ENCODE assay signal across 19 cellular contexts in genomic region chr1:212132040-212132439, GRCh38.
DNase-seq lines count a peak whose midpoint lies in the region; ATAC-seq and TF ChIP-seq lines count a peak whose summit lies in the region.
"Had no signal": no experiment of that assay in that cellular context is flagged by ENCODE, and none has a peak within 500 bp of the region (broad histone marks: within the 10 kb centered on the region; RNA-seq: fewer than 3 reads in every experiment).

No MANE protein-coding gene starts in this region.

- no peaks in the 10 kb centered on the region for H3K27me3 ChIP-seq in kidney epithelial cell (ENCODE audit: control insufficient read depth, insufficient read depth, low read length)
- H3K27me3 ChIP-seq: adrenal gland, BLaER1, sigmoid colon had no signal

- no peak overlapping the region for H3K4me3 Mint-ChIP-seq in activated naive CD8-positive, alpha-beta T cell treated with anti-CD3 and anti-CD28 coated beads for 36 hours

- H3K4me1 Mint-ChIP-seq in activated naive CD8-positive, alpha-beta T cell treated with anti-CD3 and anti-CD28 coated beads for 36 hours, result peaks cover 4% of the 10 kb centered on the region

- H3K27ac Mint-ChIP-seq in activated naive CD8-positive, alpha-beta T cell treated with anti-CD3 and anti-CD28 coated beads for 36 hours, result no peak overlapping the region

- H3K4me3 ChIP-seq in kidney epithelial cell (ENCODE audit: low read depth, low read length), result no peak overlapping the region
- H3K4me3 ChIP-seq: adrenal gland, BLaER1, sigmoid colon had no signal

- DNase-seq in AG08395 (ENCODE audit: low spot score), result peak; percentile 20
- DNase-seq in AG08396 (ENCODE audit: low spot score), result peak; percentile 24
- DNase-seq in activated naive CD8-positive, alpha-beta T cell treated with anti-CD3 and anti-CD28 coated beads for 36 hours, result peak; percentile 7
- DNase-seq in kidney epithelial cell (ENCODE audit: low read depth), result peak; percentile 38
- no peak for DNase-seq in nucleus accumbens (lab: John Stamatoyannopoulos, UW)
- no peak for DNase-seq in HPDE6-E6E7 (ENCODE audit: extremely low spot score)
- DNase-seq: activated CD4-positive, CD25-positive, alpha-beta regulatory T cell; central memory CD4-positive, alpha-beta T cell; effector CD8-positive, alpha-beta T cell; GF-D8; hippocampal formation; left colon; NCI-H2081 treated with DMSO at 0.1 percent for 48 hours; NCI-H524; sigmoid colon; T-helper 2 cell had no signal

- no peak for ATAC-seq in HG02884 (IDR thresholded peaks at IDR 0.05; ENCODE audit: unreplicated experiment)
- ATAC-seq: left colon had no signal

- H3K36me3 Mint-ChIP-seq in activated naive CD8-positive, alpha-beta T cell treated with anti-CD3 and anti-CD28 coated beads for 36 hours, result peaks cover 31% of the 10 kb centered on the region

- no peak for TF ChIP-seq CTCF in kidney epithelial cell (IDR thresholded peaks at IDR 0.05; ENCODE audit: insufficient read depth, low read length, poor library complexity, severe bottlenecking)

- no peaks in the 10 kb centered on the region for H3K27me3 Mint-ChIP-seq in activated naive CD8-positive, alpha-beta T cell treated with anti-CD3 and anti-CD28 coated beads for 36 hours

- no peaks in the 10 kb centered on the region for H3K36me3 ChIP-seq in kidney epithelial cell (ENCODE audit: control insufficient read depth, insufficient read depth, low read length)
- H3K36me3 ChIP-seq: adrenal gland, sigmoid colon had no signal

- peaks cover 3% of the 10 kb centered on the region for H3K9me3 Mint-ChIP-seq in activated naive CD8-positive, alpha-beta T cell treated with anti-CD3 and anti-CD28 coated beads for 36 hours

Comparison
In these comparisons a context has a peak if more than half of its experiments do, and no peak if none do; other contexts are left out.
1. DNase-seq: peak in AG08395 (single experiment), AG08396 (single experiment), activated naive CD8-positive, alpha-beta T cell treated with anti-CD3 and anti-CD28 coated beads for 36 hours (single experiment) and kidney epithelial cell (single experiment); none in nucleus accumbens (0 of 56) and HPDE6-E6E7 (single experiment).